Comparison of ENCODE assay signal across 9 cellular contexts in the genomic region with DNA sequence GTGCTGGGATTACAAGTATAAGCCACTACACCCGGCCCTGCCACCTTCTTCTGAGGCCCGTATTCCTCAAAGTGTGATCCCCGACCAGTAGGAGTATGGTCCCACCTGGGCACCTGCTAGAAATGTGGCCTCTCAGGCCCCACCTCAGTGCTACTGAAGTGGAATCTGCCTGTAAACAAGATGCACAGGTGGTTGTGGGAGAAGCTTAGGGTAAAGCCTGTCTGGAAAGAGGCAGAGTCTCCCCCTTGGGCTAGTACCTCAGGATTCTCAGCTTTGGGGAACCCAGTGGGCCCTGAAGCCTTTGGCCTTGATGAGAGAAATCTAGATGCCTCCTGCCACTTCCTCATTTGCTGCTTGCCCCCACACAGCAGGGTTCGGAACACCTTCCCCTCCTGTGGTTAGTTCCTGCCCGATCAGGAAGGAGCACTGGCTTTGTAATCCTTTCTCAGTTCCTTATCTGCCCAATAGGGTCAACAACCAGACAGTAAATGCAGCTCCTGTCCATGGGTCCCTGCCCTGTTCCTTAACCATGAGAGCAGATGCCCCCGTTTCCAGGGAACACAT. TPM values are rescaled to one million over a fixed set of nuclear protein-coding genes. Genes with fewer than 3 reads are reported as not detected.
DNase-seq lines count a peak whose midpoint lies in the region; ATAC-seq, FAIRE-seq and TF ChIP-seq lines count a peak whose summit lies in the region.
"Had no signal": no experiment of that assay in that cellular context is flagged by ENCODE, and none has a peak within 500 bp of the region (broad histone marks: within the 10 kb centered on the region; RNA-seq: fewer than 3 reads in every experiment).

No MANE protein-coding gene starts in this region.

- TF ChIP-seq CTCF in K562 (IDR thresholded peaks at IDR 0.05 in 2 of 3, conservative IDR thresholded peaks at IDR 0.05 in 1 of 3; ENCODE audit: insufficient read depth in 2 of 3, low read depth in 1 of 3, low read length in 3 of 3) (no peak; a peak in 1 of 6 replicates), foreskin keratinocyte (conservative IDR thresholded peaks at IDR 0.05) (no peak)

- peak; percentile 44 for DNase-seq in GM12892 (ENCODE audit: insufficient read length)
- DNase-seq in KG1 (lab: John Stamatoyannopoulos, UW): peak; percentile 77
- peak; percentile 46 to 70 (median 50) for DNase-seq in K562 (ENCODE audit: extremely low read depth in 1 of 4, low spot score in 3 of 4)
- DNase-seq in foreskin keratinocyte: no peak
- DNase-seq in NCI-H510A (lab: John Stamatoyannopoulos, UW): no peak
- no peak for DNase-seq in NCI-H2227 (lab: John Stamatoyannopoulos, UW; ENCODE audit: unreplicated experiment)

- TF ChIP-seq RAD21 in K562 (CRISPR knock-in tag; conservative IDR thresholded peaks at IDR 0.05 in 1 of 2, IDR thresholded peaks at IDR 0.05 in 1 of 2): peak in 1 of 2 experiments; percentile 24; a peak in 1 of 4 replicates

- no TSS peak for BruUV-seq in K562 (replicated peaks; lab: Mats Ljungman, UMichigan)

- H3K36me3 ChIP-seq in K562 (ENCODE audit: control insufficient read depth, insufficient read depth, low read length) (peaks cover 4% of the 10 kb centered on the region; the same call in 1 of the 3 replicates), skeletal muscle tissue (ENCODE audit: control insufficient read depth in 3 of 3, insufficient read depth in 3 of 3, low read length in 3 of 3) (peaks cover 47 to 57% (median 48%) of the 10 kb centered on the region in 3 donors)

- peak; percentile 95 for FAIRE-seq in GM12892 (lab: Jason Lieb, UNC)
- FAIRE-seq in K562 (lab: Jason Lieb, UNC): peak; percentile 84
- FAIRE-seq: endometrium had no signal

- H4K20me1 ChIP-seq in K562 (replicated peaks; ENCODE audit: control insufficient read depth, insufficient read depth, low read length): 0 out of 2 replicates have a peak, but pooled peaks cover 3% of the 10 kb centered on the region

- ATAC-seq in GM21528 (IDR thresholded peaks at IDR 0.05; ENCODE audit: low FRiP score, unreplicated experiment) (peak; percentile 53), K562 (peak; percentile 82), foreskin keratinocyte (no peak)

- H3K79me2 ChIP-seq in K562 (ENCODE audit: control insufficient read depth, insufficient read depth, low read length): no peaks in the 10 kb centered on the region

- in situ Hi-C loops in K562 (cut with MboI): no loop called here

- intact Hi-C loops in K562 (cut with micrococcal nuclease): no loop called here

- H3K9me3 ChIP-seq in K562 (replicated peaks; ENCODE audit: control insufficient read depth, insufficient read depth, low read depth, low read length): no peaks in the 10 kb centered on the region
- no peaks in the 10 kb centered on the region for H3K9me3 ChIP-seq in skeletal muscle tissue (ENCODE audit: control insufficient read depth in 3 of 3, low read length in 3 of 3)

- H3K4me3 ChIP-seq in K562: no peak overlapping the region
- H3K4me3 ChIP-seq in skeletal muscle tissue (ENCODE audit: low read length in 3 of 3): no peak overlapping the region

- TF ChIP-seq POLR2A in GM12892 (IDR thresholded peaks at IDR 0.05; ENCODE audit: low read depth, low read length) (no peak), K562 (conservative IDR thresholded peaks at IDR 0.05) (no peak)

- no peaks in the 10 kb centered on the region for H3K27me3 ChIP-seq in K562 (ENCODE audit: control insufficient read depth in 2 of 2, insufficient read depth in 2 of 2, low read length in 2 of 2)
- no peaks in the 10 kb centered on the region for H3K27me3 ChIP-seq in skeletal muscle tissue (ENCODE audit: control insufficient read depth in 3 of 3, insufficient read depth in 3 of 3, low read length in 3 of 3)
- H3K27me3 ChIP-seq in foreskin keratinocyte: no peaks in the 10 kb centered on the region

- CTCF ChIA-PET in K562 (lab: Yijun Ruan, JAX; ENCODE audit: low intra/inter-chr PET ratio): no interaction called here

- H3K9ac ChIP-seq in K562 (ENCODE audit: insufficient read depth in 1 of 2, low read depth in 2 of 2, low read length in 2 of 2) (peak overlapping the region in 1 of 2 experiments; percentile 24; a peak in 1 of 4 replicates), skeletal muscle tissue (ENCODE audit: low read depth in 1 of 3, low read length in 3 of 3) (peak overlapping the region in 1 of 3 donors; percentile 3)

- no peak overlapping the region for H3K4me2 ChIP-seq in K562 (ENCODE audit: insufficient read depth, low read length)

- H3K9me1 ChIP-seq in K562 (ENCODE audit: control insufficient read depth, insufficient read depth, low read length): no peaks in the 10 kb centered on the region

- peak; percentile 54 for TF ChIP-seq EP300 in K562 (IDR thresholded peaks at IDR 0.05; ENCODE audit: low read length)

- POLR2A ChIA-PET in K562 (lab: Yijun Ruan, JAX): interaction anchor here (1.2 kb wide), 1 partner anchor 15 kb away, joined by 5 read pairs; no protein-coding TSS in a partner anchor

- H3K4me1 ChIP-seq in K562 (replicated peaks in 1 of 2; ENCODE audit: control insufficient read depth in 2 of 2, insufficient read depth in 2 of 2, low read length in 2 of 2) (peaks cover 15 to 39% of the 10 kb centered on the region in 2 experiments; a peak in 4 of 5 replicates), skeletal muscle tissue (ENCODE audit: control insufficient read depth in 3 of 3, insufficient read depth in 3 of 3, low read length in 3 of 3) (peaks cover 30 to 44% (median 33%) of the 10 kb centered on the region in 3 donors), foreskin keratinocyte (peaks cover 14% of the 10 kb centered on the region)

- WGBS in K562 (ENCODE audit: insufficient coverage, low coverage, missing lambda C conversion rate): 34% methylated on average over 6 of the region's 6 CpGs

- H2AFZ ChIP-seq in K562 (ENCODE audit: low read depth, low read length): no peak overlapping the region

- 0 out of 3 replicates have a peak overlapping the region, but pooled peaks have one; percentile 7 for H3K27ac ChIP-seq in K562 (ENCODE audit: extremely low read depth, low read depth, low read length)
- peak overlapping the region; percentile 47 for H3K27ac ChIP-seq in skeletal muscle tissue (ENCODE audit: low read depth, low read length)
- no peak overlapping the region for H3K27ac ChIP-seq in foreskin keratinocyte

RNA-seq across cellular contexts. Expression of a gene that starts 25.2 kb away (rescaled TPM):
- 4.1 TPM for polyA plus RNA-seq in GM12892 (2012; ENCODE audit: missing spikeins)
- total RNA-seq in K562 (2011; cell fraction: chromatin; rRNA removed; ENCODE audit: low replicate concordance): 11.4 and 16.7 TPM in 2 replicates
- 9.3 TPM in 2 replicates for total RNA-seq in K562 (2011; cell fraction: nucleolus; rRNA removed)
- 10.7 and 11.0 TPM in 2 replicates for total RNA-seq in K562 (2011; cell fraction: nucleoplasm; rRNA removed)
- total RNA-seq in K562 (2014; rRNA removed) (4.3 and 5.8 TPM in 2 replicates), K562 (2014; rRNA removed; fragmentation: Illumina TruSeq; extraction: Trizol) (4.8 and 6.2 TPM in 2 replicates), K562 (2015; rRNA removed; fragmentation: Illumina TruSeq; extraction: Trizol) (4.9 and 5.3 TPM in 2 replicates), K562 (2021) (4.7 and 5.7 TPM in 2 replicates), skeletal muscle tissue (11.5 TPM), foreskin keratinocyte (14.0 and 14.9 TPM in 2 replicates)
- polyA plus RNA-seq in K562 (2011; rRNA removed) (10.2 TPM in 2 replicates), K562 (2014; fragmentation: Illumina TruSeq; extraction: Trizol) (4.3 and 4.8 TPM in 2 replicates), K562 (2014; fragmentation: Nextera tagmentation; extraction: Ambion mirVana) (1 to 10 TPM; 1.1 to 1.2 TPM), K562 (2014; rRNA removed) (4.8 and 6.2 TPM in 2 replicates), foreskin keratinocyte (9.2 and 11.0 TPM in 2 replicates)
- 5.3 and 6.3 TPM in 2 replicates for polyA plus RNA-seq in K562 (2011; cell fraction: cytosol; rRNA removed)
- polyA plus RNA-seq in K562 (2011; cell fraction: nucleus; rRNA removed): 14.4 and 19.8 TPM in 2 replicates
- polyA plus RNA-seq in K562 (2012): 6.3 and 13.2 TPM in 2 replicates
- 10.4 and 18.0 TPM in 2 replicates for polyA minus RNA-seq in K562 (2011; rRNA and poly(A)+ RNA removed)
- 3.4 and 6.0 TPM in 2 replicates for polyA minus RNA-seq in K562 (2011; cell fraction: cytosol; rRNA and poly(A)+ RNA removed)
- polyA minus RNA-seq in K562 (2011; cell fraction: nucleus; rRNA and poly(A)+ RNA removed): 5.3 and 6.9 TPM in 2 replicates

RNA-seq across cellular contexts. Expression of a gene that starts 27.7 kb away (rescaled TPM):
- polyA plus RNA-seq in GM12892 (2012; ENCODE audit: missing spikeins): 81.1 TPM
- total RNA-seq in K562 (2011; cell fraction: chromatin; rRNA removed; ENCODE audit: low replicate concordance): 37.1 and 42.1 TPM in 2 replicates
- 64.2 and 67.9 TPM in 2 replicates for total RNA-seq in K562 (2011; cell fraction: nucleolus; rRNA removed)
- total RNA-seq in K562 (2011; cell fraction: nucleoplasm; rRNA removed): 81.1 and 85.6 TPM in 2 replicates
- total RNA-seq in K562 (2014; rRNA removed) (99.8 and 113 TPM in 2 replicates), K562 (2014; rRNA removed; fragmentation: Illumina TruSeq; extraction: Trizol) (89.8 and 91.5 TPM in 2 replicates), K562 (2015; rRNA removed; fragmentation: Illumina TruSeq; extraction: Trizol) (93.6 and 111 TPM in 2 replicates), K562 (2021) (84.8 and 91.1 TPM in 2 replicates), skeletal muscle tissue (34.4 TPM), foreskin keratinocyte (44.2 and 52.3 TPM in 2 replicates)
- polyA plus RNA-seq in K562 (2011; rRNA removed) (120 and 126 TPM in 2 replicates), K562 (2014; fragmentation: Illumina TruSeq; extraction: Trizol) (118 and 123 TPM in 2 replicates), K562 (2014; fragmentation: Nextera tagmentation; extraction: Ambion mirVana) (100 to 1,000 TPM; 305 to 322 TPM), K562 (2014; rRNA removed) (147 and 173 TPM in 2 replicates), foreskin keratinocyte (58.1 and 73.0 TPM in 2 replicates)
- 170 and 189 TPM in 2 replicates for polyA plus RNA-seq in K562 (2011; cell fraction: cytosol; rRNA removed)
- polyA plus RNA-seq in K562 (2011; cell fraction: nucleus; rRNA removed): 53.4 and 65.8 TPM in 2 replicates
- polyA plus RNA-seq in K562 (2012): 128 and 163 TPM in 2 replicates
- polyA minus RNA-seq in K562 (2011; rRNA and poly(A)+ RNA removed): 32.1 and 36.2 TPM in 2 replicates
- 24.0 and 27.7 TPM in 2 replicates for polyA minus RNA-seq in K562 (2011; cell fraction: cytosol; rRNA and poly(A)+ RNA removed)
- 6.9 and 18.0 TPM in 2 replicates for polyA minus RNA-seq in K562 (2011; cell fraction: nucleus; rRNA and poly(A)+ RNA removed)

RNA-seq across cellular contexts. Expression of a gene that starts 41.6 kb away (rescaled TPM):
- polyA plus RNA-seq in GM12892 (2012; ENCODE audit: missing spikeins): 1.0 TPM
- 1.5 and 1.6 TPM in 2 replicates for total RNA-seq in K562 (2011; cell fraction: chromatin; rRNA removed; ENCODE audit: low replicate concordance)
- total RNA-seq in K562 (2011; cell fraction: nucleolus; rRNA removed): 2.0 and 3.3 TPM in 2 replicates
- total RNA-seq in K562 (2011; cell fraction: nucleoplasm; rRNA removed): 1.9 and 2.7 TPM in 2 replicates
- total RNA-seq in K562 (2014; rRNA removed) (1.1 and 1.9 TPM in 2 replicates), K562 (2014; rRNA removed; fragmentation: Illumina TruSeq; extraction: Trizol) (0.22 and 0.40 TPM in 2 replicates), K562 (2015; rRNA removed; fragmentation: Illumina TruSeq; extraction: Trizol) (2.3 and 2.6 TPM in 2 replicates), K562 (2021) (2.4 and 2.7 TPM in 2 replicates), skeletal muscle tissue (not detected), foreskin keratinocyte (2.1 and 2.3 TPM in 2 replicates)
- polyA plus RNA-seq in K562 (2011; rRNA removed) (0.92 and 1.2 TPM in 2 replicates), K562 (2014; fragmentation: Illumina TruSeq; extraction: Trizol) (0.25 and 0.93 TPM in 2 replicates), K562 (2014; fragmentation: Nextera tagmentation; extraction: Ambion mirVana) (not detected), K562 (2014; rRNA removed) (0.30 and 0.51 TPM in 2 replicates), foreskin keratinocyte (0.11 and 0.19 TPM in 2 replicates)
- polyA plus RNA-seq in K562 (2011; cell fraction: cytosol; rRNA removed): 0.86 and 2.9 TPM in 2 replicates
- 1.2 and 3.4 TPM in 2 replicates for polyA plus RNA-seq in K562 (2011; cell fraction: nucleus; rRNA removed)
- 3.1 and 3.8 TPM in 2 replicates for polyA plus RNA-seq in K562 (2012)
- 0.30 and 0.77 TPM in 2 replicates for polyA minus RNA-seq in K562 (2011; rRNA and poly(A)+ RNA removed)
- polyA minus RNA-seq in K562 (2011; cell fraction: cytosol; rRNA and poly(A)+ RNA removed): 2.7 TPM in 1 of 2 replicates, not detected in the other
- polyA minus RNA-seq in K562 (2011; cell fraction: nucleus; rRNA and poly(A)+ RNA removed): 1.00 and 2.4 TPM in 2 replicates

RNA-seq across cellular contexts. Expression of a gene that starts 54.6 kb away (rescaled TPM):
- polyA plus RNA-seq in GM12892 (2012; ENCODE audit: missing spikeins): not detected
- not detected in 2 replicates for total RNA-seq in K562 (2011; cell fraction: chromatin; rRNA removed; ENCODE audit: low replicate concordance)
- 0.39 TPM in 1 of 2 replicates, not detected in the other for total RNA-seq in K562 (2011; cell fraction: nucleolus; rRNA removed)
- not detected in 2 replicates for total RNA-seq in K562 (2011; cell fraction: nucleoplasm; rRNA removed)
- not detected in 2 replicates for total RNA-seq in K562 (2014; rRNA removed)
- not detected in 2 replicates for total RNA-seq in K562 (2014; rRNA removed; fragmentation: Illumina TruSeq; extraction: Trizol)
- not detected in 2 replicates for total RNA-seq in K562 (2015; rRNA removed; fragmentation: Illumina TruSeq; extraction: Trizol)
- total RNA-seq in K562 (2021): not detected in 2 replicates
- not detected in 2 replicates for polyA plus RNA-seq in K562 (2011; rRNA removed)
- 0.31 TPM in 1 of 2 replicates, not detected in the other for polyA plus RNA-seq in K562 (2011; cell fraction: cytosol; rRNA removed)
- 0.11 TPM in 1 of 2 replicates, not detected in the other for polyA plus RNA-seq in K562 (2011; cell fraction: nucleus; rRNA removed)
- 0.17 TPM in 1 of 2 replicates, not detected in the other for polyA plus RNA-seq in K562 (2012)
- polyA plus RNA-seq in K562 (2014; fragmentation: Illumina TruSeq; extraction: Trizol): not detected in 2 replicates
- polyA plus RNA-seq in K562 (2014; fragmentation: Nextera tagmentation; extraction: Ambion mirVana): not detected
- polyA plus RNA-seq in K562 (2014; rRNA removed): not detected in 2 replicates
- polyA minus RNA-seq in K562 (2011; rRNA and poly(A)+ RNA removed): not detected in 2 replicates
- not detected in 2 replicates for polyA minus RNA-seq in K562 (2011; cell fraction: cytosol; rRNA and poly(A)+ RNA removed)
- not detected in 2 replicates for polyA minus RNA-seq in K562 (2011; cell fraction: nucleus; rRNA and poly(A)+ RNA removed)
- total RNA-seq in skeletal muscle tissue: not detected
- not detected in 2 replicates for total RNA-seq in foreskin keratinocyte
- polyA plus RNA-seq in foreskin keratinocyte: not detected in 2 replicates

Comparison
In these comparisons a context has a peak if more than half of its experiments do, and no peak if none do; other contexts are left out.
1. DNase-seq: peak in GM12892 (single experiment), KG1 (single experiment) and K562 (4 of 4); none in foreskin keratinocyte (0 of 2), NCI-H510A (single experiment) and NCI-H2227 (single experiment).